In genomic region chr5:167726641-167727040, GRCh38 we compare ENCODE assay signal across 1 cellular context.
TF ChIP-seq lines count a peak whose summit lies in the region.

No MANE protein-coding gene starts in this region.

TF ChIP-seq in H1, 55 proteins besides CTCF, POLR2A, EP300 and RAD21 (continued from another document):
- TF ChIP-seq CHD7 (IDR thresholded peaks at IDR 0.05; ENCODE audit: insufficient replicate concordance, low read length) (no peak), SIRT6 (IDR thresholded peaks at IDR 0.05; ENCODE audit: low read length) (no peak), SRF (IDR thresholded peaks at IDR 0.05; ENCODE audit: low read depth, low read length) (no peak), SIX5 (IDR thresholded peaks at IDR 0.05; ENCODE audit: low read depth, low read length) (no peak), FOSL1 (IDR thresholded peaks at IDR 0.05; ENCODE audit: insufficient read depth, low read depth, low read length) (no peak), RNF2 (IDR thresholded peaks at IDR 0.05; ENCODE audit: borderline replicate concordance, low read depth, low read length, missing control alignments, poor library complexity, severe bottlenecking) (no peak), SP4 (IDR thresholded peaks at IDR 0.05; ENCODE audit: low read length) (no peak), TEAD4 (IDR thresholded peaks at IDR 0.05; ENCODE audit: low read depth, low read length) (peak; percentile 53; the same call in 1 of the 2 replicates), SP1 (IDR thresholded peaks at IDR 0.05; ENCODE audit: low read depth, low read length) (peak; percentile 61), HDAC2 (IDR thresholded peaks at IDR 0.05; ENCODE audit: borderline replicate concordance in 1 of 2, low read depth in 2 of 2, low read length in 2 of 2) (no peak), CBX5 (IDR thresholded peaks at IDR 0.05; ENCODE audit: low read depth, low read length) (no peak), EZH2 (IDR thresholded peaks at IDR 0.05; ENCODE audit: low read depth, low read length, severe bottlenecking) (no peak), ATF2 (IDR thresholded peaks at IDR 0.05; ENCODE audit: low read length) (no peak), JUND (IDR thresholded peaks at IDR 0.05; ENCODE audit: low read length) (no peak), CHD2 (IDR thresholded peaks at IDR 0.05; ENCODE audit: low read length) (no peak)
TF ChIP-seq in H1: peak in this region for 3.
